20 cellular contexts compared by ENCODE assay signal in the genomic region with DNA sequence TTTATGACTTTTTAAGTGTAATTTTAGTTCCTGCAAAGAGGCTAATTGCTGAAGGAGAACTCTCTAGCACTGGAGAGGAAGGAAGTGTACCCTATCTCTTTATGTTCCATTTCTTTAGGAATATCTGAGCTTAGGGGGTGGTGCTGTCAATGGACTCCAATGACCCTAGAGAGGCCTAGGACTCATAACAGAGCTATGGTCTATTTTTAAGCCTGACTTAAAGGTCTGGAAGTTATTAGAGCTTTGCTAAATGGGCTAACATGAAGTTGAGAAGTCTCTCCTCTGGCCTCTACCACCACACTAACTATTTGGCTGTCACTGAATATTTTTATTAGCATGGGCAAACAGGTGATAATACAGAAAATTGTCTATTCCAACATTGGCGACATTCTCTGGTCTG.
"Had no signal": no experiment of that assay in that cellular context is flagged by ENCODE, and none has a peak within 500 bp of the region (broad histone marks: within the 10 kb centered on the region; RNA-seq: fewer than 3 reads in every experiment).

No MANE protein-coding gene starts in this region.

- H3K27ac ChIP-seq: RWPE1 had no signal

- H3K9me2 ChIP-seq: SK-N-SH had no signal

- ATAC-seq: HepG2 had no signal

- H3K9ac ChIP-seq: SK-N-SH had no signal

- H3K9me3 ChIP-seq: SK-N-SH had no signal

- H3K4me2 ChIP-seq: SK-N-SH had no signal

- DNase-seq: IMR-90, Karpas-422, KG1, MM.1S, NCI-H1092 treated with DMSO at 0.1 percent for 48 hours, NCI-H1436, NCI-H187, NCI-H2029, NCI-H2081 treated with DMSO at 0.1 percent for 48 hours, NCI-H2171, NCI-H226, NCI-H446, NCI-H510A, NCI-H524 treated with DMSO at 0.1 percent for 48 hours, NCI-H69, NCI-H774, SHP77, SK-N-SH had no signal
